Comparison of ENCODE assay signal across 2 cellular contexts in the genomic region with DNA sequence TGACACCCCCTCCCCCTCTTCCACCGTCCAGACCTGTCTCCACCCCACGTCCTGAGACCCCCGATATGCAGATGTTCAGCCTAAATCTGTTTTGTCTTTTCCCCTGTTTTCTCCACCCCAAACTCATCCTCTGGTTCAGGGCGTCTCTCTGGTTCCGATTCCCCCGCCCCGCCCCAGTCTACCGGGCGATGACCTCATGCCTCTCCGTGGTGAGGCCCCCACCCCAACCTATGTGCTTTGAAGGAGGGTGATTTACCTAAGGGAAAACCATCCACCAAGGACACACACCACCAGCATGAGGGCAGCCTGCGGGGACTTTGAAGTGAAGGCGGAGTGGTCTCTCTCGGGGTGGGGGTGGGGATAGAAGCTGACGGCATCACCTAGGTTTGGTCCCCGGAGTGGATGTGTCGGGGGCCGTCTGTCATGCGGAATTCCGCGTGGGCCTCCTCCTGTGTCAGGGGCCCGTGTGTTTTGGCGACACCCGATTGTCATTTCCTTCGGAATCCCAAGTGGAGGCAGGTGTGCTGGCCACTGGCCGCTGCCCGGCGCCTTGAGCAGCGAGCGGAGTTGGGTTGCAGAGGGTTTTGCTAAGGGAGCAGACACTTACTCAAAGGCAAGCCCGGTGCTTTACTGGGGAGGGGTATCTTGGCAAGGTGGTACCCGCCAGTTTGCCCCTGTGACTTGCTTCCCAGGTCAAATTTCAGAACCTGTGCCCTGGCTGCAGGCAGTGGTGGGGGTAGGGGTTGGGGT.
TF ChIP-seq lines count a peak whose summit lies in the region.

No MANE protein-coding gene starts in this region.

TF ChIP-seq in WTC11, 78 proteins besides CTCF, POLR2A, EP300 and RAD21:
- TF ChIP-seq ZNF121 (CRISPR knock-in tag; IDR thresholded peaks at IDR 0.05) = no peak
- no peak for TF ChIP-seq USF2 (CRISPR knock-in tag; IDR thresholded peaks at IDR 0.05)
- no peak for TF ChIP-seq GTF2I (CRISPR knock-in tag; conservative IDR thresholded peaks at IDR 0.05)
- TF ChIP-seq TCF7 (CRISPR knock-in tag; IDR thresholded peaks at IDR 0.05; ENCODE audit: low read depth) = no peak
- no peak for TF ChIP-seq ZNF416 (CRISPR knock-in tag; IDR thresholded peaks at IDR 0.05)

TF ChIP-seq in H1, 55 proteins besides CTCF, POLR2A, EP300 and RAD21:
- TF ChIP-seq SAP30 (IDR thresholded peaks at IDR 0.05; ENCODE audit: insufficient read depth, insufficient replicate concordance, low read length) (peak; percentile 25), ATF3 (IDR thresholded peaks at IDR 0.05; ENCODE audit: insufficient read depth, low read depth, low read length) (no peak), TBP (IDR thresholded peaks at IDR 0.05; ENCODE audit: low read depth, low read length) (no peak), ASH2L (IDR thresholded peaks at IDR 0.05; ENCODE audit: low read length) (peak; percentile 9), KDM4A (IDR thresholded peaks at IDR 0.05; ENCODE audit: low read depth, low read length, severe bottlenecking) (peak; percentile 0), CREB1 (IDR thresholded peaks at IDR 0.05) (0 out of 2 replicates have a peak, but pooled peaks have one; percentile 17), SP4 (IDR thresholded peaks at IDR 0.05; ENCODE audit: low read length) (no peak), GTF2F1 (IDR thresholded peaks at IDR 0.05; ENCODE audit: borderline replicate concordance, low read depth, low read length) (no peak), ZNF274 (IDR thresholded peaks at IDR 0.05; ENCODE audit: borderline replicate concordance, extremely low read depth, low read length) (no peak), FOSL1 (IDR thresholded peaks at IDR 0.05; ENCODE audit: insufficient read depth, low read depth, low read length) (no peak), SIN3A (conservative IDR thresholded peaks at IDR 0.05 in 1 of 2, IDR thresholded peaks at IDR 0.05 in 1 of 2; ENCODE audit: low read depth in 1 of 2, low read length in 2 of 2) (0 out of 4 replicates have a peak, but pooled peaks of 1 of the 2 experiments have one; percentile 28)
TF ChIP-seq in H1: peak in this region for 5.
